19 cellular contexts compared by ENCODE assay signal in genomic region chr16:70301121-70301520, GRCh38. TPM values are rescaled to one million over a fixed set of nuclear protein-coding genes. Genes with fewer than 3 reads are reported as not detected.
DNase-seq lines count a peak whose midpoint lies in the region; ATAC-seq and TF ChIP-seq lines count a peak whose summit lies in the region.
"Had no signal": no experiment of that assay in that cellular context is flagged by ENCODE, and none has a peak within 500 bp of the region (broad histone marks: within the 10 kb centered on the region; RNA-seq: fewer than 3 reads in every experiment).

No MANE protein-coding gene starts in this region.

- no peaks in the 10 kb centered on the region for H3K36me3 ChIP-seq in Loucy (ENCODE audit: insufficient read depth, low read length)
- peaks cover 8% of the 10 kb centered on the region for H3K36me3 ChIP-seq in neural progenitor cell
- H3K36me3 ChIP-seq in psoas muscle (ENCODE audit: insufficient read depth in 1 of 2, low read depth in 1 of 2): peaks cover 0 to 30% of the 10 kb centered on the region in 2 donors

- intact Hi-C loops in psoas muscle (cut with DNase I): loop anchor here in 1 of 2 donors (5.0 kb wide), 1 partner anchor 41 kb away; no protein-coding TSS in a partner anchor

- H4K20me1 ChIP-seq in Loucy (ENCODE audit: insufficient read depth, low read length, poor library complexity, severe bottlenecking) (no peaks in the 10 kb centered on the region), neural progenitor cell (ENCODE audit: low read depth) (peaks cover 1% of the 10 kb centered on the region)

- WGBS in psoas muscle, 3 donors: 97 to 100% (median 97%) methylated on average over 1 of the region's 1 CpG

- H3K27me3 ChIP-seq in Loucy (ENCODE audit: insufficient read depth, low read length, poor library complexity, severe bottlenecking): no peaks in the 10 kb centered on the region
- H3K27me3 ChIP-seq in neural progenitor cell: no peaks in the 10 kb centered on the region
- H3K27me3 ChIP-seq in psoas muscle (ENCODE audit: insufficient read depth in 3 of 3, low read length in 2 of 3): no peaks in the 10 kb centered on the region
- H3K27me3 ChIP-seq: tibial artery had no signal

- H3K4me1 ChIP-seq in Loucy (ENCODE audit: insufficient read depth, low read length, poor library complexity, severe bottlenecking): peaks cover 18% of the 10 kb centered on the region
- H3K4me1 ChIP-seq in neural progenitor cell: no peaks in the 10 kb centered on the region
- peaks cover 8% of the 10 kb centered on the region for H3K4me1 ChIP-seq in psoas muscle

- H3K4me3 ChIP-seq in Loucy (ENCODE audit: low read length, poor library complexity, severe bottlenecking) (peak overlapping the region; percentile 94), neural progenitor cell (no peak overlapping the region), psoas muscle (no peak overlapping the region)
- H3K4me3 ChIP-seq: lung, tibial artery had no signal

- no peak for ATAC-seq in SK-N-SH treated with all-trans-retinoic acid at 6 μM for 48 hours
- ATAC-seq in psoas muscle: no peak

- H3K27ac Mint-ChIP-seq in activated T-cell treated with anti-CD3 and anti-CD28 coated beads, Interleukin-2, amount 50 U/mL, for 24 hours: no peak overlapping the region
- H3K27ac Mint-ChIP-seq in brain (peak overlapping the region in 2 of 5 experiments; percentile 98 to 99), neural progenitor cell (no peak overlapping the region)

- H3K79me2 ChIP-seq in Loucy (ENCODE audit: insufficient read depth, low read length) (peaks cover 65% of the 10 kb centered on the region), neural progenitor cell (ENCODE audit: low read depth) (peaks cover 78% of the 10 kb centered on the region)

- TF ChIP-seq CTCF in Loucy (conservative IDR thresholded peaks at IDR 0.05; ENCODE audit: low read length) (no peak), brain (conservative IDR thresholded peaks at IDR 0.05) (no peak), neural progenitor cell (IDR thresholded peaks at IDR 0.05) (no peak), psoas muscle (IDR thresholded peaks at IDR 0.05) (no peak)

- H3K36me3 Mint-ChIP-seq in activated T-cell treated with anti-CD3 and anti-CD28 coated beads, Interleukin-2, amount 50 U/mL, for 24 hours (ENCODE audit: low read depth): peaks cover 47% of the 10 kb centered on the region
- peaks cover 63% of the 10 kb centered on the region for H3K36me3 Mint-ChIP-seq in brain
- H3K36me3 Mint-ChIP-seq in neural progenitor cell: peaks cover 21% of the 10 kb centered on the region

- H3K9me3 ChIP-seq in Loucy (ENCODE audit: insufficient read depth, low read depth, low read length): 0 out of 2 replicates have a peak, but pooled peaks cover 6% of the 10 kb centered on the region
- H3K9me3 ChIP-seq in neural progenitor cell (ENCODE audit: low read depth): no peaks in the 10 kb centered on the region
- peaks cover 14% of the 10 kb centered on the region for H3K9me3 ChIP-seq in psoas muscle

- H3K4me1 Mint-ChIP-seq in activated T-cell treated with anti-CD3 and anti-CD28 coated beads, Interleukin-2, amount 50 U/mL, for 24 hours (ENCODE audit: low read depth): peaks cover 51% of the 10 kb centered on the region
- H3K4me1 Mint-ChIP-seq in brain (peaks cover 49% of the 10 kb centered on the region), neural progenitor cell (peaks cover 9% of the 10 kb centered on the region)

- H3K27ac ChIP-seq in neural progenitor cell (no peak overlapping the region), psoas muscle (no peak overlapping the region)
- H3K27ac ChIP-seq: tibial artery had no signal

- no peak overlapping the region for H2AFZ ChIP-seq in Loucy (ENCODE audit: low read length)
- H2AFZ ChIP-seq in neural progenitor cell (replicated peaks): no peak overlapping the region

- no peak for DNase-seq in activated T-cell treated with anti-CD3 and anti-CD28 coated beads, Interleukin-2, amount 50 U/mL, for 24 hours
- DNase-seq in activated T-cell treated with anti-CD3 and anti-CD28 coated beads for 4 hours (no peak), neural progenitor cell (ENCODE audit: low spot score) (no peak), psoas muscle (no peak), GDM1 (lab: John Stamatoyannopoulos, UW) (no peak)
- DNase-seq: GOT3; islet precursor cell; NCI-H1436 treated with DMSO at 0.1 percent for 48 hours; NCI-H2171; NCI-H69; OCI-M1; SIG-M5; stimulated activated CD4-positive, alpha-beta T cell treated with anti-CD3 and anti-CD28 coated beads, Interleukin-12 subunit alpha, Interleukin-12 subunit beta, amount 100 ng/mL, for 4 hours; T1000; tibial artery had no signal

- no peaks in the 10 kb centered on the region for H3K9me2 ChIP-seq in Loucy (replicated peaks; ENCODE audit: low read depth, low read length)

- H3F3A ChIP-seq in Loucy (ENCODE audit: low read depth) (no peaks in the 10 kb centered on the region), neural progenitor cell (ENCODE audit: low read depth) (peaks cover 3% of the 10 kb centered on the region)

- H3K4me2 ChIP-seq in Loucy (ENCODE audit: low read depth, low read length, poor library complexity, severe bottlenecking) (peak overlapping the region; percentile 87), neural progenitor cell (no peak overlapping the region)

- no peaks in the 10 kb centered on the region for H3K27me3 Mint-ChIP-seq in activated T-cell treated with anti-CD3 and anti-CD28 coated beads, Interleukin-2, amount 50 U/mL, for 24 hours
- H3K27me3 Mint-ChIP-seq in brain (peaks cover 15% of the 10 kb centered on the region), neural progenitor cell (ENCODE audit: insufficient read depth, low read depth) (peaks cover 2% of the 10 kb centered on the region)

- H3K4me3 Mint-ChIP-seq in activated T-cell treated with anti-CD3 and anti-CD28 coated beads, Interleukin-2, amount 50 U/mL, for 24 hours: peak overlapping the region; percentile 93
- H3K4me3 Mint-ChIP-seq in brain: peak overlapping the region; percentile 93 to 97 (median 95)
- peak overlapping the region; percentile 95 for H3K4me3 Mint-ChIP-seq in neural progenitor cell

- H3K9ac ChIP-seq in Loucy (ENCODE audit: low read depth, low read length, poor library complexity, severe bottlenecking) (no peak overlapping the region), neural progenitor cell (no peak overlapping the region)

- H3K9me3 Mint-ChIP-seq in activated T-cell treated with anti-CD3 and anti-CD28 coated beads, Interleukin-2, amount 50 U/mL, for 24 hours: peaks cover 10% of the 10 kb centered on the region
- H3K9me3 Mint-ChIP-seq in brain (peaks cover 13 to 21% (median 17%) of the 10 kb centered on the region in 5 experiments), neural progenitor cell (peaks cover 15% of the 10 kb centered on the region)

TF ChIP-seq in SK-N-SH treated with all-trans-retinoic acid at 6 μM for 48 hours, 23 proteins besides CTCF, POLR2A, EP300 and RAD21 (continues in another document):
- TF ChIP-seq ARNTL (CRISPR knock-in tag; IDR thresholded peaks at IDR 0.05; ENCODE audit: borderline replicate concordance, low read depth): no peak
- TF ChIP-seq POU6F1 (CRISPR knock-in tag; IDR thresholded peaks at IDR 0.05; ENCODE audit: borderline replicate concordance, low read depth): no peak
- no peak for TF ChIP-seq ZNF8 (CRISPR knock-in tag; IDR thresholded peaks at IDR 0.05)
- TF ChIP-seq RARB (CRISPR knock-in tag; IDR thresholded peaks at IDR 0.05): no peak
- no peak for TF ChIP-seq OSR1 (CRISPR knock-in tag; IDR thresholded peaks at IDR 0.05)
- TF ChIP-seq ZNF70 (CRISPR knock-in tag; IDR thresholded peaks at IDR 0.05): no peak
- TF ChIP-seq ZC3H10 (CRISPR knock-in tag; IDR thresholded peaks at IDR 0.05): no peak
- TF ChIP-seq ZFP3 (CRISPR knock-in tag; IDR thresholded peaks at IDR 0.05): no peak
- TF ChIP-seq BACH2 (CRISPR knock-in tag; IDR thresholded peaks at IDR 0.05; ENCODE audit: borderline replicate concordance): no peak
- TF ChIP-seq ISL1 (CRISPR knock-in tag; IDR thresholded peaks at IDR 0.05): no peak
- TF ChIP-seq GLIS3 (CRISPR knock-in tag; IDR thresholded peaks at IDR 0.05): no peak

RNA-seq across cellular contexts. Expression of gene DDX19B, which starts 2.1 kb away (rescaled TPM):
- polyA plus RNA-seq in brain (ENCODE audit: insufficient read depth, low read depth, low replicate concordance) (98.4 TPM), psoas muscle (10 to 100 TPM; 15.0 to 16.8 (median 16.0) TPM)
- total RNA-seq in neural progenitor cell (ENCODE audit: low replicate concordance) (41.0 and 49.7 TPM in 2 replicates), psoas muscle (10 to 100 TPM; 15.0 to 21.4 (median 17.4) TPM)

RNA-seq across cellular contexts. Expression of gene AARS1, which starts 11.8 kb away (rescaled TPM):
- polyA plus RNA-seq in brain (ENCODE audit: insufficient read depth, low read depth, low replicate concordance) (288 TPM), psoas muscle (10 to 100 TPM; 37.4 to 63.9 (median 58.0) TPM)
- total RNA-seq in neural progenitor cell (ENCODE audit: low replicate concordance) (53.7 and 60.8 TPM in 2 replicates), psoas muscle (10 to 100 TPM; 48.4 to 86.3 (median 77.7) TPM)

RNA-seq across cellular contexts. Expression of gene DDX19A, which starts 45.6 kb away (rescaled TPM):
- polyA plus RNA-seq in brain (ENCODE audit: insufficient read depth, low read depth, low replicate concordance) (37.4 TPM), psoas muscle (10 to 100 TPM; 36.4 to 73.0 (median 50.1) TPM)
- total RNA-seq in neural progenitor cell (ENCODE audit: low replicate concordance) (45.1 and 55.4 TPM in 2 replicates), psoas muscle (10 to 100 TPM; 42.1 to 78.6 (median 54.2) TPM)

RNA-seq across cellular contexts. Expression of gene EXOSC6, which starts 49.4 kb away (rescaled TPM):
- polyA plus RNA-seq in brain (ENCODE audit: insufficient read depth, low read depth, low replicate concordance): 14.5 TPM
- 26.7 and 27.1 TPM in 2 replicates for total RNA-seq in neural progenitor cell (ENCODE audit: low replicate concordance)
- total RNA-seq in psoas muscle: 10 to 100 TPM; 12.3 to 21.4 (median 19.2) TPM
- 10 to 100 TPM in 2 of 3 donors, 1 to 10 TPM in 1; 8.8 to 22.2 (median 16.9) TPM for polyA plus RNA-seq in psoas muscle
